In the genomic region with DNA sequence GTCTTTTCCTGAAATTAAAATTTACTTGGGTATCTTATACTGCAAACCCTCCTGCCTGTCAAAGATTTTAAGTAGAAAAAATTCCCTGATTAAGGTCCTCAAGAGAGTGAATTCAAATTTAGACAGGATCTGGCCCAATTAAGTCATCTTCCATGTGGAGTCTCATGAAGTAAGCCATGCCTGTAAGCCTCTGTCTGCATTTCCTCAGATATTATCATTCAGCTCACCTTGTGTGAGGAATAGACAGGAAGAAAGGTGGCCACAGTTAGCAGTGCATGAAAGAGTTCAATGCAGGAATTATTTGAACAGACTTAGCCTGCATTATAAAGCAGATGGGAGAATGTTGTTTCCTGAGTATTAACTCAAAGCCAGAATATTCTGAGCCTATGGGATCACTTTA, we compare ENCODE assay signal across 17 cellular contexts.
A peak's percentile ranks its signal among the peaks of the same experiment; 100 is the strongest.
DNase-seq lines count a peak whose midpoint lies in the region; ATAC-seq and TF ChIP-seq lines count a peak whose summit lies in the region.
"Had no signal": no experiment of that assay in that cellular context is flagged by ENCODE, and none has a peak within 500 bp of the region (broad histone marks: within the 10 kb centered on the region; RNA-seq: fewer than 3 reads in every experiment).

No MANE protein-coding gene starts in this region.

- no peak overlapping the region for H3K4me2 ChIP-seq in GM23338
- H3K4me2 ChIP-seq: A549; BLaER1 treated with 17β-estradiol and CSF1 and Interleukin-3, amounts not matched to agents 10 nM and 100 nM had no signal

- intact Hi-C loops in naive thymus-derived CD4-positive, alpha-beta T cell (cut with micrococcal nuclease) = no loop called here

- H3K79me2 ChIP-seq in GM23338 (replicated peaks; ENCODE audit: insufficient read depth) = no peaks in the 10 kb centered on the region

- no peaks in the 10 kb centered on the region for H3K27me3 ChIP-seq in GM23338 (ENCODE audit: insufficient read depth)
- no peaks in the 10 kb centered on the region for H3K27me3 ChIP-seq in naive thymus-derived CD4-positive, alpha-beta T cell (ENCODE audit: control insufficient read depth in 2 of 2, insufficient read depth in 2 of 2, low read length in 2 of 2)
- H3K27me3 ChIP-seq: BLaER1 treated with 17β-estradiol and CSF1 and Interleukin-3, amounts not matched to agents 10 nM and 100 nM had no signal

- no peak overlapping the region for H3K27ac ChIP-seq in GM23338 (ENCODE audit: low read depth)
- H3K27ac ChIP-seq in naive thymus-derived CD4-positive, alpha-beta T cell (ENCODE audit: low read depth, low read length) = no peak overlapping the region
- H3K27ac ChIP-seq: 22Rv1; A549; BLaER1 treated with 17β-estradiol and CSF1 and Interleukin-3, amounts not matched to agents 10 nM and 100 nM; C4-2B had no signal

- H3K27ac Mint-ChIP-seq in GM23338 = no peak overlapping the region
- H3K27ac Mint-ChIP-seq in naive thymus-derived CD4-positive, alpha-beta T cell = no peak overlapping the region
- H3K27ac Mint-ChIP-seq: B cell; CD4-positive, alpha-beta T cell; CD8-positive, alpha-beta T cell had no signal

- no peaks in the 10 kb centered on the region for H3K36me3 Mint-ChIP-seq in GM23338 (ENCODE audit: low read depth)
- no peaks in the 10 kb centered on the region for H3K36me3 Mint-ChIP-seq in naive thymus-derived CD4-positive, alpha-beta T cell
- H3K36me3 Mint-ChIP-seq: CD8-positive, alpha-beta T cell had no signal

- H4K20me1 ChIP-seq in GM23338 (replicated peaks; ENCODE audit: insufficient read depth) = no peaks in the 10 kb centered on the region
- H4K20me1 ChIP-seq: BLaER1 treated with 17β-estradiol and CSF1 and Interleukin-3, amounts not matched to agents 10 nM and 100 nM had no signal

- H3K4me3 ChIP-seq in GM23338 = no peak overlapping the region
- H3K4me3 ChIP-seq in naive thymus-derived CD4-positive, alpha-beta T cell (ENCODE audit: low read length) = no peak overlapping the region
- H3K4me3 ChIP-seq: A549; BLaER1 treated with 17β-estradiol and CSF1 and Interleukin-3, amounts not matched to agents 10 nM and 100 nM had no signal

- CTCF ChIA-PET in naive thymus-derived CD4-positive, alpha-beta T cell (lab: Charles Lee) = no interaction called here

- H3K27me3 Mint-ChIP-seq in GM23338 (ENCODE audit: insufficient read depth, low read depth, poor library complexity) = peaks cover 2% of the 10 kb centered on the region
- peaks cover 0 to 2% (median 0%) of the 10 kb centered on the region in 5 donors for H3K27me3 Mint-ChIP-seq in naive thymus-derived CD4-positive, alpha-beta T cell
- H3K27me3 Mint-ChIP-seq: B cell; CD4-positive, alpha-beta T cell had no signal

- H3K9me2 ChIP-seq in GM23338 (ENCODE audit: insufficient read depth) = no peaks in the 10 kb centered on the region

- no peak for ATAC-seq in GM23338
- no peak for ATAC-seq in naive thymus-derived CD4-positive, alpha-beta T cell
- ATAC-seq: A549; CD8-positive, alpha-beta T cell had no signal

- H3K4me3 Mint-ChIP-seq in GM23338 = no peak overlapping the region
- no peak overlapping the region for H3K4me3 Mint-ChIP-seq in naive thymus-derived CD4-positive, alpha-beta T cell
- H3K4me3 Mint-ChIP-seq: B cell; CD4-positive, alpha-beta T cell; CD8-positive, alpha-beta T cell had no signal

- POLR2A ChIA-PET in naive thymus-derived CD4-positive, alpha-beta T cell (lab: Charles Lee) = no interaction called here

- TF ChIP-seq CTCF in GM23338 (conservative IDR thresholded peaks at IDR 0.05; ENCODE audit: low read depth in 2 of 2) = no peak

- DNase-seq in GM23338 (ENCODE audit: low spot score) (no peak), SK-N-DZ (ENCODE audit: low spot score) (peak; percentile 92), kidney tubule cell (ENCODE audit: low spot score) (peak; percentile 10)
- DNase-seq in stimulated activated CD4-positive, alpha-beta T cell treated with anti-CD3 and anti-CD28 coated beads, Interleukin-4, amount 100 ng/mL, for 4 hours = no peak
- no peak for DNase-seq in naive thymus-derived CD4-positive, alpha-beta T cell
- DNase-seq: AML-193; Caco-2; Calu3; CD4-positive, alpha-beta T cell; CD8-positive, alpha-beta T cell; DMS79 treated with DMSO at 0.1 percent for 48 hours; GF-D8 had no signal

- H3K4me1 ChIP-seq in GM23338 (ENCODE audit: insufficient read depth) = no peaks in the 10 kb centered on the region
- no peaks in the 10 kb centered on the region for H3K4me1 ChIP-seq in naive thymus-derived CD4-positive, alpha-beta T cell (ENCODE audit: control insufficient read depth in 2 of 2, insufficient read depth in 2 of 2, low read length in 2 of 2)
- H3K4me1 ChIP-seq: BLaER1 treated with 17β-estradiol and CSF1 and Interleukin-3, amounts not matched to agents 10 nM and 100 nM had no signal

- H3K9me3 Mint-ChIP-seq in GM23338 = no peaks in the 10 kb centered on the region
- peaks cover 0 to under 1% (median 0%) of the 10 kb centered on the region in 11 donors for H3K9me3 Mint-ChIP-seq in naive thymus-derived CD4-positive, alpha-beta T cell
- H3K9me3 Mint-ChIP-seq: CD4-positive, alpha-beta T cell; CD8-positive, alpha-beta T cell had no signal

- H3F3A ChIP-seq in GM23338 (replicated peaks; ENCODE audit: low read depth) = no peaks in the 10 kb centered on the region

- peak overlapping the region; percentile 54; the same call in 1 of the 2 replicates for H2AFZ ChIP-seq in GM23338

- H3K4me1 Mint-ChIP-seq in GM23338 = no peaks in the 10 kb centered on the region
- no peaks in the 10 kb centered on the region for H3K4me1 Mint-ChIP-seq in naive thymus-derived CD4-positive, alpha-beta T cell
- H3K4me1 Mint-ChIP-seq: B cell had no signal

- H3K9me3 ChIP-seq in naive thymus-derived CD4-positive, alpha-beta T cell (ENCODE audit: control insufficient read depth in 2 of 3, low read length in 3 of 3) = no peaks in the 10 kb centered on the region
- H3K9me3 ChIP-seq: BLaER1 treated with 17β-estradiol and CSF1 and Interleukin-3, amounts not matched to agents 10 nM and 100 nM; Caco-2 had no signal

- H3K36me3 ChIP-seq in GM23338 (ENCODE audit: insufficient read depth) = no peaks in the 10 kb centered on the region
- no peaks in the 10 kb centered on the region for H3K36me3 ChIP-seq in naive thymus-derived CD4-positive, alpha-beta T cell (ENCODE audit: control insufficient read depth in 2 of 3, insufficient read depth in 3 of 3, low read length in 3 of 3)
- H3K36me3 ChIP-seq: BLaER1 treated with 17β-estradiol and CSF1 and Interleukin-3, amounts not matched to agents 10 nM and 100 nM had no signal

TF ChIP-seq in GM23338, 12 proteins besides CTCF, POLR2A, EP300 and RAD21 (continues in another document):
- TF ChIP-seq, protein P1, sequence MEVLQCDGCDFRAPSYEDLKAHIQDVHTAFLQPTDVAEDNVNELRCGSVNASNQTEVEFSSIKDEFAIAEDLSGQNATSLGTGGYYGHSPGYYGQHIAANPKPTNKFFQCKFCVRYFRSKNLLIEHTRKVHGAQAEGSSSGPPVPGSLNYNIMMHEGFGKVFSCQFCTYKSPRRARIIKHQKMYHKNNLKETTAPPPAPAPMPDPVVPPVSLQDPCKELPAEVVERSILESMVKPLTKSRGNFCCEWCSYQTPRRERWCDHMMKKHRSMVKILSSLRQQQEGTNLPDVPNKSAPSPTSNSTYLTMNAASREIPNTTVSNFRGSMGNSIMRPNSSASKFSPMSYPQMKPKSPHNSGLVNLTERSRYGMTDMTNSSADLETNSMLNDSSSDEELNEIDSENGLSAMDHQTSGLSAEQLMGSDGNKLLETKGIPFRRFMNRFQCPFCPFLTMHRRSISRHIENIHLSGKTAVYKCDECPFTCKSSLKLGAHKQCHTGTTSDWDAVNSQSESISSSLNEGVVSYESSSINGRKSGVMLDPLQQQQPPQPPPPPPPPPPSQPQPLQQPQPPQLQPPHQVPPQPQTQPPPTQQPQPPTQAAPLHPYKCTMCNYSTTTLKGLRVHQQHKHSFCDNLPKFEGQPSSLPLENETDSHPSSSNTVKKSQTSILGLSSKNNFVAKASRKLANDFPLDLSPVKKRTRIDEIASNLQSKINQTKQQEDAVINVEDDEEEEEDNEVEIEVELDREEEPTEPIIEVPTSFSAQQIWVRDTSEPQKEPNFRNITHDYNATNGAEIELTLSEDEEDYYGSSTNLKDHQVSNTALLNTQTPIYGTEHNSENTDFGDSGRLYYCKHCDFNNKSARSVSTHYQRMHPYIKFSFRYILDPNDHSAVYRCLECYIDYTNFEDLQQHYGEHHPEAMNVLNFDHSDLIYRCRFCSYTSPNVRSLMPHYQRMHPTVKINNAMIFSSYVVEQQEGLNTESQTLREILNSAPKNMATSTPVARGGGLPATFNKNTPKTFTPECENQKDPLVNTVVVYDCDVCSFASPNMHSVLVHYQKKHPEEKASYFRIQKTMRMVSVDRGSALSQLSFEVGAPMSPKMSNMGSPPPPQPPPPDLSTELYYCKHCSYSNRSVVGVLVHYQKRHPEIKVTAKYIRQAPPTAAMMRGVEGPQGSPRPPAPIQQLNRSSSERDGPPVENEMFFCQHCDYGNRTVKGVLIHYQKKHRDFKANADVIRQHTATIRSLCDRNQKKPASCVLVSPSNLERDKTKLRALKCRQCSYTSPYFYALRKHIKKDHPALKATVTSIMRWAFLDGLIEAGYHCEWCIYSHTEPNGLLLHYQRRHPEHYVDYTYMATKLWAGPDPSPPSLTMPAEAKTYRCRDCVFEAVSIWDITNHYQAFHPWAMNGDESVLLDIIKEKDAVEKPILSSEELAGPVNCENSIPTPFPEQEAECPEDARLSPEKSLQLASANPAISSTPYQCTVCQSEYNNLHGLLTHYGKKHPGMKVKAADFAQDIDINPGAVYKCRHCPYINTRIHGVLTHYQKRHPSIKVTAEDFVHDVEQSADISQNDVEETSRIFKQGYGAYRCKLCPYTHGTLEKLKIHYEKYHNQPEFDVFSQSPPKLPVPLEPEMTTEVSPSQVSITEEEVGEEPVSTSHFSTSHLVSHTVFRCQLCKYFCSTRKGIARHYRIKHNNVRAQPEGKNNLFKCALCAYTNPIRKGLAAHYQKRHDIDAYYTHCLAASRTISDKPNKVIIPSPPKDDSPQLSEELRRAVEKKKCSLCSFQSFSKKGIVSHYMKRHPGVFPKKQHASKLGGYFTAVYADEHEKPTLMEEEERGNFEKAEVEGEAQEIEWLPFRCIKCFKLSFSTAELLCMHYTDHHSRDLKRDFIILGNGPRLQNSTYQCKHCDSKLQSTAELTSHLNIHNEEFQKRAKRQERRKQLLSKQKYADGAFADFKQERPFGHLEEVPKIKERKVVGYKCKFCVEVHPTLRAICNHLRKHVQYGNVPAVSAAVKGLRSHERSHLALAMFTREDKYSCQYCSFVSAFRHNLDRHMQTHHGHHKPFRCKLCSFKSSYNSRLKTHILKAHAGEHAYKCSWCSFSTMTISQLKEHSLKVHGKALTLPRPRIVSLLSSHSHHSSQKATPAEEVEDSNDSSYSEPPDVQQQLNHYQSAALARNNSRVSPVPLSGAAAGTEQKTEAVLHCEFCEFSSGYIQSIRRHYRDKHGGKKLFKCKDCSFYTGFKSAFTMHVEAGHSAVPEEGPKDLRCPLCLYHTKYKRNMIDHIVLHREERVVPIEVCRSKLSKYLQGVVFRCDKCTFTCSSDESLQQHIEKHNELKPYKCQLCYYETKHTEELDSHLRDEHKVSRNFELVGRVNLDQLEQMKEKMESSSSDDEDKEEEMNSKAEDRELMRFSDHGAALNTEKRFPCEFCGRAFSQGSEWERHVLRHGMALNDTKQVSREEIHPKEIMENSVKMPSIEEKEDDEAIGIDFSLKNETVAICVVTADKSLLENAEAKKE (CRISPR knock-in tag; IDR thresholded peaks at IDR 0.05) = no peak
- TF ChIP-seq JUNB (IDR thresholded peaks at IDR 0.05; ENCODE audit: unreplicated experiment) = no peak
- TF ChIP-seq POLR2AphosphoS5 (IDR thresholded peaks at IDR 0.05; ENCODE audit: low read depth) = no peak

Comparison
In these comparisons a context has a peak if more than half of its experiments do, and no peak if none do; other contexts are left out.
1. DNase-seq: peak in SK-N-DZ (single experiment) and kidney tubule cell (single experiment); none in GM23338 (single experiment), stimulated activated CD4-positive, alpha-beta T cell treated with anti-CD3 and anti-CD28 coated beads, Interleukin-4, amount 100 ng/mL, for 4 hours (0 of 2) and naive thymus-derived CD4-positive, alpha-beta T cell (0 of 9).